ENCODE assay signal across 1 cellular context in the genomic region with DNA sequence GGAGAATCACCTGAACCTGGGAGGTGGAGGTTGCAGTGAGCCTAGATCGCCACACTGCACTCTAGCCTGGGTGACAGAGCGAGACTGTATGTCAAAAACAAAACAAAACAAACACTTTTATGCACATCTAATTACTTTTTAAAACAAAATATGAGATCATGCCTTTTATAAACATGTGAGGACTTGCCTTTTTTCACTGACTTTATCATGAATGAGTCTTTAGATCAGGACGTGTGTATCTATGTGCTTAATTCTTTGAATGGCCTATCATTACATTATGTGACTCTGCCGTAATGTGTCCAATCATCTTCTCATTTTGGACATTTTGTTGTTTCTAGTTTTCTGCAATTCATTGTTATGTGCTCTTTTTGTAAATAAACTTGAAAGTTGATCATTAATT.
TF ChIP-seq lines count a peak whose summit lies in the region.

No MANE protein-coding gene starts in this region.

TF ChIP-seq in GM23338, 12 proteins besides CTCF, POLR2A, EP300 and RAD21 (continued from another document):
- TF ChIP-seq, protein P1, sequence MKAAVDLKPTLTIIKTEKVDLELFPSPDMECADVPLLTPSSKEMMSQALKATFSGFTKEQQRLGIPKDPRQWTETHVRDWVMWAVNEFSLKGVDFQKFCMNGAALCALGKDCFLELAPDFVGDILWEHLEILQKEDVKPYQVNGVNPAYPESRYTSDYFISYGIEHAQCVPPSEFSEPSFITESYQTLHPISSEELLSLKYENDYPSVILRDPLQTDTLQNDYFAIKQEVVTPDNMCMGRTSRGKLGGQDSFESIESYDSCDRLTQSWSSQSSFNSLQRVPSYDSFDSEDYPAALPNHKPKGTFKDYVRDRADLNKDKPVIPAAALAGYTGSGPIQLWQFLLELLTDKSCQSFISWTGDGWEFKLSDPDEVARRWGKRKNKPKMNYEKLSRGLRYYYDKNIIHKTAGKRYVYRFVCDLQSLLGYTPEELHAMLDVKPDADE (IDR thresholded peaks at IDR 0.05): no peak
- TF ChIP-seq, protein P2, sequence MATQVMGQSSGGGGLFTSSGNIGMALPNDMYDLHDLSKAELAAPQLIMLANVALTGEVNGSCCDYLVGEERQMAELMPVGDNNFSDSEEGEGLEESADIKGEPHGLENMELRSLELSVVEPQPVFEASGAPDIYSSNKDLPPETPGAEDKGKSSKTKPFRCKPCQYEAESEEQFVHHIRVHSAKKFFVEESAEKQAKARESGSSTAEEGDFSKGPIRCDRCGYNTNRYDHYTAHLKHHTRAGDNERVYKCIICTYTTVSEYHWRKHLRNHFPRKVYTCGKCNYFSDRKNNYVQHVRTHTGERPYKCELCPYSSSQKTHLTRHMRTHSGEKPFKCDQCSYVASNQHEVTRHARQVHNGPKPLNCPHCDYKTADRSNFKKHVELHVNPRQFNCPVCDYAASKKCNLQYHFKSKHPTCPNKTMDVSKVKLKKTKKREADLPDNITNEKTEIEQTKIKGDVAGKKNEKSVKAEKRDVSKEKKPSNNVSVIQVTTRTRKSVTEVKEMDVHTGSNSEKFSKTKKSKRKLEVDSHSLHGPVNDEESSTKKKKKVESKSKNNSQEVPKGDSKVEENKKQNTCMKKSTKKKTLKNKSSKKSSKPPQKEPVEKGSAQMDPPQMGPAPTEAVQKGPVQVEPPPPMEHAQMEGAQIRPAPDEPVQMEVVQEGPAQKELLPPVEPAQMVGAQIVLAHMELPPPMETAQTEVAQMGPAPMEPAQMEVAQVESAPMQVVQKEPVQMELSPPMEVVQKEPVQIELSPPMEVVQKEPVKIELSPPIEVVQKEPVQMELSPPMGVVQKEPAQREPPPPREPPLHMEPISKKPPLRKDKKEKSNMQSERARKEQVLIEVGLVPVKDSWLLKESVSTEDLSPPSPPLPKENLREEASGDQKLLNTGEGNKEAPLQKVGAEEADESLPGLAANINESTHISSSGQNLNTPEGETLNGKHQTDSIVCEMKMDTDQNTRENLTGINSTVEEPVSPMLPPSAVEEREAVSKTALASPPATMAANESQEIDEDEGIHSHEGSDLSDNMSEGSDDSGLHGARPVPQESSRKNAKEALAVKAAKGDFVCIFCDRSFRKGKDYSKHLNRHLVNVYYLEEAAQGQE (IDR thresholded peaks at IDR 0.05; ENCODE audit: unreplicated experiment): no peak
- TF ChIP-seq EZH2phosphoT487 (IDR thresholded peaks at IDR 0.05; ENCODE audit: unreplicated experiment) (no peak), CREB1 (CRISPR knock-in tag; IDR thresholded peaks at IDR 0.05; ENCODE audit: low read depth) (no peak), ZNF331 (CRISPR knock-in tag; IDR thresholded peaks at IDR 0.05; ENCODE audit: low read depth) (no peak), ZNF114 (CRISPR knock-in tag; IDR thresholded peaks at IDR 0.05) (no peak), POLR2AphosphoS5 (IDR thresholded peaks at IDR 0.05; ENCODE audit: low read depth) (no peak), STAT1 (IDR thresholded peaks at IDR 0.05; ENCODE audit: unreplicated experiment) (no peak)
